3 cellular contexts compared by ENCODE assay signal in genomic region chr22:42192547-42192946, GRCh38.
TF ChIP-seq lines count a peak whose summit lies in the region.

No MANE protein-coding gene starts in this region.

TF ChIP-seq in liver, 16 proteins besides CTCF, POLR2A, EP300 and RAD21 (continued from another document):
- no peak for TF ChIP-seq MAX (IDR thresholded peaks at IDR 0.05)
- TF ChIP-seq ATF3 (IDR thresholded peaks at IDR 0.05) = no peak
- no peak for TF ChIP-seq GABPA (IDR thresholded peaks at IDR 0.05 in 1 of 2, conservative IDR thresholded peaks at IDR 0.05 in 1 of 2)
- peak; percentile 30 for TF ChIP-seq NR2F2 (IDR thresholded peaks at IDR 0.05)
- TF ChIP-seq TAF1 (conservative IDR thresholded peaks at IDR 0.05) = no peak
TF ChIP-seq in liver: peak in this region for 1.

TF ChIP-seq in HepG2, 621 proteins besides CTCF, POLR2A, EP300 and RAD21 (continued from another document):
- TF ChIP-seq ZNF460 (CRISPR knock-in tag; IDR thresholded peaks at IDR 0.05; ENCODE audit: borderline replicate concordance) (no peak), TCF7L2 (IDR thresholded peaks at IDR 0.05; ENCODE audit: low read depth, low read length) (no peak)

TF ChIP-seq in SK-N-SH treated with all-trans-retinoic acid at 6 μM for 48 hours, 23 proteins besides CTCF, POLR2A, EP300 and RAD21 (continued from another document):
- no peak for TF ChIP-seq SNAI2 (CRISPR knock-in tag; IDR thresholded peaks at IDR 0.05)
- no peak for TF ChIP-seq ZNF565 (CRISPR knock-in tag; conservative IDR thresholded peaks at IDR 0.05; ENCODE audit: low read depth)
- TF ChIP-seq ESRRG (CRISPR knock-in tag; IDR thresholded peaks at IDR 0.05) = no peak
- TF ChIP-seq PATZ1 (CRISPR knock-in tag; IDR thresholded peaks at IDR 0.05; ENCODE audit: borderline replicate concordance) = no peak
- TF ChIP-seq CSRNP3 (CRISPR knock-in tag; IDR thresholded peaks at IDR 0.05) = no peak
- no peak for TF ChIP-seq POU6F1 (CRISPR knock-in tag; IDR thresholded peaks at IDR 0.05; ENCODE audit: borderline replicate concordance, low read depth)
- no peak for TF ChIP-seq ZC3H10 (CRISPR knock-in tag; IDR thresholded peaks at IDR 0.05)
- no peak for TF ChIP-seq GLIS3 (CRISPR knock-in tag; IDR thresholded peaks at IDR 0.05)
- TF ChIP-seq ZFP3 (CRISPR knock-in tag; IDR thresholded peaks at IDR 0.05) = no peak
- TF ChIP-seq TSHZ2 (CRISPR knock-in tag; IDR thresholded peaks at IDR 0.05) = no peak
- TF ChIP-seq CREB5 (CRISPR knock-in tag; IDR thresholded peaks at IDR 0.05; ENCODE audit: low read depth) = no peak
- no peak for TF ChIP-seq ZNF8 (CRISPR knock-in tag; IDR thresholded peaks at IDR 0.05)
- TF ChIP-seq ISL1 (CRISPR knock-in tag; IDR thresholded peaks at IDR 0.05) = no peak
- TF ChIP-seq CSDC2 (CRISPR knock-in tag; IDR thresholded peaks at IDR 0.05) = no peak
- no peak for TF ChIP-seq PPARA (CRISPR knock-in tag; IDR thresholded peaks at IDR 0.05; ENCODE audit: borderline replicate concordance)
- no peak for TF ChIP-seq OSR1 (CRISPR knock-in tag; IDR thresholded peaks at IDR 0.05)
